Comparison of ENCODE assay signal across 20 cellular contexts in genomic region chr11:71456294-71456693, GRCh38. TPM values are rescaled to one million over a fixed set of nuclear protein-coding genes. Genes with fewer than 3 reads are reported as not detected.
A peak's percentile ranks its signal among the peaks of the same experiment; 100 is the strongest.
DNase-seq lines count a peak whose midpoint lies in the region; ATAC-seq, FAIRE-seq and TF ChIP-seq lines count a peak whose summit lies in the region.
"Had no signal": no experiment of that assay in that cellular context is flagged by ENCODE, and none has a peak within 500 bp of the region (broad histone marks: within the 10 kb centered on the region; RNA-seq: fewer than 3 reads in every experiment).

No MANE protein-coding gene starts in this region.

- H3K9me3 Mint-ChIP-seq in natural killer cell treated with Interleukin-12 subunit alpha and Interleukin-12 subunit beta and Interleukin-15 and Interleukin-18, amount 100 ng/mL, for 72 hours: no peaks in the 10 kb centered on the region
- H3K9me3 Mint-ChIP-seq in type B pancreatic cell: no peaks in the 10 kb centered on the region

- H3K36me3 Mint-ChIP-seq in T-helper 17 cell (ENCODE audit: low read depth) (peaks cover 10% of the 10 kb centered on the region), type B pancreatic cell (peaks cover 16% of the 10 kb centered on the region)
- peaks cover 31% of the 10 kb centered on the region for H3K36me3 Mint-ChIP-seq in natural killer cell treated with Interleukin-12 subunit alpha and Interleukin-12 subunit beta and Interleukin-15 and Interleukin-18, amount 100 ng/mL, for 72 hours

- H3K9me3 ChIP-seq in right lobe of liver: no peaks in the 10 kb centered on the region
- H3K9me3 ChIP-seq in HepG2 (ENCODE audit: low read length): no peaks in the 10 kb centered on the region
- H3K9me3 ChIP-seq in T-helper 17 cell (ENCODE audit: control insufficient read depth, low read length, poor library complexity, severe bottlenecking): no peaks in the 10 kb centered on the region
- H3K9me3 ChIP-seq: SJSA1 had no signal

- H3K4me2 ChIP-seq in HepG2 (ENCODE audit: low read depth, low read length): no peak overlapping the region
- H3K4me2 ChIP-seq: KMS-11, PC-9 had no signal

- POLR2A ChIA-PET in HepG2 (lab: Yijun Ruan, JAX): no interaction called here

- intact Hi-C loops in right lobe of liver (cut with DNase I) (no loop called here), HepG2 (cut with micrococcal nuclease; ENCODE audit: unreplicated experiment) (no loop called here), head of caudate nucleus (cut with DNase I) (no loop called here)

- FAIRE-seq in HepG2 (lab: Jason Lieb, UNC): no peak
- FAIRE-seq: GM12878, H1 had no signal

- peak overlapping the region; percentile 34 for H3K27ac Mint-ChIP-seq in T-helper 17 cell
- H3K27ac Mint-ChIP-seq in natural killer cell treated with Interleukin-12 subunit alpha and Interleukin-12 subunit beta and Interleukin-15 and Interleukin-18, amount 100 ng/mL, for 72 hours: no peak overlapping the region
- no peak overlapping the region for H3K27ac Mint-ChIP-seq in type B pancreatic cell

- CTCF ChIA-PET in HepG2 (lab: Yijun Ruan, JAX; ENCODE audit: low intra/inter-chr PET ratio, low total read pairs): no interaction called here

- TF ChIP-seq EP300 in HepG2 (IDR thresholded peaks at IDR 0.05; ENCODE audit: low read depth in 2 of 2, low read length in 2 of 2) (no peak), HepG2 (CRISPR knock-in tag; IDR thresholded peaks at IDR 0.05; ENCODE audit: borderline replicate concordance) (no peak)

- H3K4me1 Mint-ChIP-seq in T-helper 17 cell (peaks cover 41% of the 10 kb centered on the region), type B pancreatic cell (ENCODE audit: unreplicated experiment) (peaks cover 18% of the 10 kb centered on the region)
- H3K4me1 Mint-ChIP-seq in natural killer cell treated with Interleukin-12 subunit alpha and Interleukin-12 subunit beta and Interleukin-15 and Interleukin-18, amount 100 ng/mL, for 72 hours (ENCODE audit: low read depth in 2 of 2): peaks cover 39 to 48% of the 10 kb centered on the region in 2 donors

- no peak for TF ChIP-seq POLR2A in right lobe of liver (IDR thresholded peaks at IDR 0.05)
- TF ChIP-seq POLR2A in HepG2 (IDR thresholded peaks at IDR 0.05; ENCODE audit: insufficient read depth in 1 of 2, low read depth in 2 of 2, low read length in 2 of 2): no peak

- no peak overlapping the region for H2AFZ ChIP-seq in HepG2 (ENCODE audit: low read length)
- H2AFZ ChIP-seq: PC-9 had no signal

- H3K36me3 ChIP-seq in right lobe of liver (peaks cover 0 to 57% (median 25%) of the 10 kb centered on the region in 4 donors), HepG2 (replicated peaks in 1 of 2; ENCODE audit: control insufficient read depth in 1 of 2, insufficient read depth in 2 of 2, low read length in 2 of 2) (peaks cover 27 to 58% of the 10 kb centered on the region in 2 experiments)

- ATAC-seq in right lobe of liver: no peak
- no peak for ATAC-seq in HepG2
- ATAC-seq in T-helper 17 cell: no peak
- ATAC-seq in natural killer cell treated with Interleukin-12 subunit alpha and Interleukin-12 subunit beta and Interleukin-15 and Interleukin-18, amount 100 ng/mL, for 72 hours: no peak
- ATAC-seq: GM12878 had no signal

- TF ChIP-seq RAD21 in HepG2 (CRISPR knock-in tag; IDR thresholded peaks at IDR 0.05): no peak

- H3K4me1 ChIP-seq in right lobe of liver: peaks cover 3 to 18% (median 11%) of the 10 kb centered on the region in 4 donors
- H3K4me1 ChIP-seq in HepG2 (ENCODE audit: insufficient read depth, low read length): peaks cover 28% of the 10 kb centered on the region
- H3K4me1 ChIP-seq: SJSA1 had no signal

- TF ChIP-seq CTCF in right lobe of liver (IDR thresholded peaks at IDR 0.05): no peak
- no peak for TF ChIP-seq CTCF in HepG2 (CRISPR knock-in tag; IDR thresholded peaks at IDR 0.05)
- no peak for TF ChIP-seq CTCF in type B pancreatic cell (conservative IDR thresholded peaks at IDR 0.05)

- H3K27ac ChIP-seq in right lobe of liver: no peak overlapping the region
- H3K27ac ChIP-seq in HepG2 (ENCODE audit: extremely low read length, insufficient read depth, low read length): no peak overlapping the region
- H3K27ac ChIP-seq: C4-2B, KMS-11, PC-9, RWPE1, SJSA1 had no signal

- no peaks in the 10 kb centered on the region for H4K20me1 ChIP-seq in HepG2 (ENCODE audit: insufficient read depth, low read length)

- H3K27me3 ChIP-seq in right lobe of liver: no peaks in the 10 kb centered on the region
- H3K27me3 ChIP-seq in HepG2 (ENCODE audit: control insufficient read depth in 1 of 2, insufficient read depth in 2 of 2, low read length in 2 of 2): no peaks in the 10 kb centered on the region
- H3K27me3 ChIP-seq: SJSA1 had no signal

- H3K4me3 Mint-ChIP-seq in T-helper 17 cell (no peak overlapping the region), type B pancreatic cell (peak overlapping the region; percentile 50)
- H3K4me3 Mint-ChIP-seq in natural killer cell treated with Interleukin-12 subunit alpha and Interleukin-12 subunit beta and Interleukin-15 and Interleukin-18, amount 100 ng/mL, for 72 hours: peak overlapping the region; percentile 9

- WGBS in right lobe of liver (ENCODE audit: insufficient coverage, low coverage, low lambda C conversion rate, missing lambda C conversion rate): 100% methylated on average over 5 of the region's 8 CpGs
- WGBS in HepG2 (ENCODE audit: low lambda C conversion rate): 93% methylated on average over 8 of the region's 8 CpGs

- no peak overlapping the region for H3K4me3 ChIP-seq in right lobe of liver
- H3K4me3 ChIP-seq in HepG2 (replicated peaks in 1 of 3; ENCODE audit: insufficient read depth in 1 of 3, low read depth in 2 of 3, low read length in 3 of 3): no peak overlapping the region
- H3K4me3 ChIP-seq: GM12878, PC-9, SJSA1 had no signal

- no peak overlapping the region for H3K9ac ChIP-seq in HepG2 (ENCODE audit: insufficient read depth, low read depth, low read length)
- H3K9ac ChIP-seq: KMS-11 had no signal

- no TSS peak for BruUV-seq in HepG2 (replicated peaks; lab: Mats Ljungman, UMichigan)

- peaks cover 12% of the 10 kb centered on the region for H3K79me2 ChIP-seq in HepG2 (ENCODE audit: insufficient read depth, low read length)

- DNase-seq in right lobe of liver (peak in 2 of 3 donors; percentile 7 to 49), HepG2 (ENCODE audit: low spot score) (no peak), T-helper 17 cell (no peak), type B pancreatic cell (ENCODE audit: extremely low spot score, unreplicated experiment) (no peak), DMS153 treated with DMSO at 0.1 percent for 48 hours (lab: John Stamatoyannopoulos, UW; ENCODE audit: unreplicated experiment) (no peak), head of caudate nucleus (no peak), Kasumi-1 (lab: John Stamatoyannopoulos, UW) (no peak)
- DNase-seq in natural killer cell treated with Interleukin-12 subunit alpha and Interleukin-12 subunit beta and Interleukin-15 and Interleukin-18, amount 100 ng/mL, for 72 hours (ENCODE audit: low spot score): no peak
- DNase-seq: DMS153, NCI-H1417 treated with DMSO at 0.1 percent for 48 hours, NCI-H1930, NCI-H2171, NCI-H526, PC-9 had no signal

- H3K27me3 Mint-ChIP-seq in T-helper 17 cell (no peaks in the 10 kb centered on the region), type B pancreatic cell (no peaks in the 10 kb centered on the region)
- no peaks in the 10 kb centered on the region for H3K27me3 Mint-ChIP-seq in natural killer cell treated with Interleukin-12 subunit alpha and Interleukin-12 subunit beta and Interleukin-15 and Interleukin-18, amount 100 ng/mL, for 72 hours

- in situ Hi-C loops in HepG2 (cut with HindIII; ENCODE audit: extremely low pct_ligation_motif_present, low pct_unique_long_range_greater_than_20kb): no loop called here

RNA-seq across cellular contexts. Expression of gene NADSYN1, which starts 3.3 kb away (rescaled TPM):
- total RNA-seq in right lobe of liver (10 to 100 TPM; 26.4 to 54.7 (median 35.4) TPM), HepG2 (2016; rRNA removed; fragmentation: Illumina TruSeq; extraction: Trizol) (27.1 and 35.7 TPM in 2 replicates), T-helper 17 cell (100 to 1,000 TPM in 1 of 2 donors, 10 to 100 TPM in 1; 99.7 to 114 TPM), type B pancreatic cell (ENCODE audit: low replicate concordance) (66.6 and 96.7 TPM in 2 replicates)
- 8.5 and 12.4 TPM in 2 replicates for total RNA-seq in HepG2 (2016; cell fraction: cytosol; rRNA removed; fragmentation: Illumina TruSeq; extraction: Trizol; ENCODE audit: low read depth)
- 24.1 and 36.5 TPM in 2 replicates for total RNA-seq in HepG2 (2016; cell fraction: insoluble cytoplasmic fraction; rRNA removed; fragmentation: Illumina TruSeq; extraction: Trizol)
- total RNA-seq in HepG2 (2016; cell fraction: membrane; rRNA removed; fragmentation: Illumina TruSeq; extraction: Trizol): 13.6 and 14.7 TPM in 2 replicates
- 51.5 and 52.3 TPM in 2 replicates for total RNA-seq in HepG2 (2016; cell fraction: nucleus; rRNA removed; fragmentation: Illumina TruSeq; extraction: Trizol)
- polyA plus RNA-seq in HepG2 (2011; rRNA removed): 51.5 and 63.4 TPM in 2 replicates
- polyA plus RNA-seq in HepG2 (2011; cell fraction: cytosol; rRNA removed): 35.3 and 38.4 TPM in 2 replicates
- polyA plus RNA-seq in HepG2 (2011; cell fraction: nucleus; rRNA removed): 278 and 289 TPM in 2 replicates
- polyA plus RNA-seq in HepG2 (2012): 36.9 and 39.9 TPM in 2 replicates
- 8.2 and 8.4 TPM in 2 replicates for polyA plus RNA-seq in HepG2 (2016; cell fraction: cytosol; fragmentation: Illumina TruSeq; extraction: Trizol; ENCODE audit: low read depth)
- 21.4 and 22.2 TPM in 2 replicates for polyA plus RNA-seq in HepG2 (2016; cell fraction: insoluble cytoplasmic fraction; fragmentation: Illumina TruSeq; extraction: Trizol; ENCODE audit: low read depth)
- 8.4 and 8.9 TPM in 2 replicates for polyA plus RNA-seq in HepG2 (2016; cell fraction: membrane; fragmentation: Illumina TruSeq; extraction: Trizol; ENCODE audit: low read depth)
- polyA plus RNA-seq in HepG2 (2016; cell fraction: nucleus; fragmentation: Illumina TruSeq; extraction: Trizol; ENCODE audit: insufficient read depth, low read depth): 95.9 and 99.0 TPM in 2 replicates
- polyA minus RNA-seq in HepG2 (2011; rRNA and poly(A)+ RNA removed; ENCODE audit: low replicate concordance): 80.9 and 97.1 TPM in 2 replicates
- 17.1 and 19.6 TPM in 2 replicates for polyA minus RNA-seq in HepG2 (2011; cell fraction: cytosol; rRNA and poly(A)+ RNA removed)
- polyA minus RNA-seq in HepG2 (2011; cell fraction: nucleus; rRNA and poly(A)+ RNA removed): 117 and 142 TPM in 2 replicates
- total RNA-seq in natural killer cell treated with Interleukin-12 subunit alpha and Interleukin-12 subunit beta and Interleukin-15 and Interleukin-18, amount 100 ng/mL, for 72 hours: 100 to 1,000 TPM; 117 to 129 TPM

RNA-seq across cellular contexts. Expression of gene DHCR7, which starts 8.1 kb away (rescaled TPM):
- total RNA-seq in right lobe of liver: 100 to 1,000 TPM in 4 of 6 experiments, 10 to 100 TPM in 2; 42.0 to 320 (median 126) TPM
- 40.4 and 96.0 TPM in 2 replicates for total RNA-seq in HepG2 (2016; rRNA removed; fragmentation: Illumina TruSeq; extraction: Trizol)
- total RNA-seq in HepG2 (2016; cell fraction: cytosol; rRNA removed; fragmentation: Illumina TruSeq; extraction: Trizol; ENCODE audit: low read depth): 11.3 and 13.3 TPM in 2 replicates
- 38.3 and 98.7 TPM in 2 replicates for total RNA-seq in HepG2 (2016; cell fraction: insoluble cytoplasmic fraction; rRNA removed; fragmentation: Illumina TruSeq; extraction: Trizol)
- total RNA-seq in HepG2 (2016; cell fraction: membrane; rRNA removed; fragmentation: Illumina TruSeq; extraction: Trizol): 26.9 and 29.4 TPM in 2 replicates
- 77.9 and 89.2 TPM in 2 replicates for total RNA-seq in HepG2 (2016; cell fraction: nucleus; rRNA removed; fragmentation: Illumina TruSeq; extraction: Trizol)
- 143 and 241 TPM in 2 replicates for polyA plus RNA-seq in HepG2 (2011; rRNA removed)
- 92.8 and 116 TPM in 2 replicates for polyA plus RNA-seq in HepG2 (2011; cell fraction: cytosol; rRNA removed)
- polyA plus RNA-seq in HepG2 (2011; cell fraction: nucleus; rRNA removed): 82.1 and 131 TPM in 2 replicates
- polyA plus RNA-seq in HepG2 (2012): 315 and 354 TPM in 2 replicates
- polyA plus RNA-seq in HepG2 (2016; cell fraction: cytosol; fragmentation: Illumina TruSeq; extraction: Trizol; ENCODE audit: low read depth): 16.5 and 16.7 TPM in 2 replicates
- polyA plus RNA-seq in HepG2 (2016; cell fraction: insoluble cytoplasmic fraction; fragmentation: Illumina TruSeq; extraction: Trizol; ENCODE audit: low read depth): 50.6 and 73.9 TPM in 2 replicates
- 26.0 and 32.3 TPM in 2 replicates for polyA plus RNA-seq in HepG2 (2016; cell fraction: membrane; fragmentation: Illumina TruSeq; extraction: Trizol; ENCODE audit: low read depth)
- polyA plus RNA-seq in HepG2 (2016; cell fraction: nucleus; fragmentation: Illumina TruSeq; extraction: Trizol; ENCODE audit: insufficient read depth, low read depth): 165 and 172 TPM in 2 replicates
- 160 and 313 TPM in 2 replicates for polyA minus RNA-seq in HepG2 (2011; rRNA and poly(A)+ RNA removed; ENCODE audit: low replicate concordance)
- polyA minus RNA-seq in HepG2 (2011; cell fraction: cytosol; rRNA and poly(A)+ RNA removed): 161 and 251 TPM in 2 replicates
- polyA minus RNA-seq in HepG2 (2011; cell fraction: nucleus; rRNA and poly(A)+ RNA removed): 34.2 and 48.4 TPM in 2 replicates
- total RNA-seq in T-helper 17 cell: 10 to 100 TPM; 16.8 to 26.7 TPM
- 100 to 1,000 TPM in 1 of 2 donors, 10 to 100 TPM in 1; 75.8 to 104 TPM for total RNA-seq in natural killer cell treated with Interleukin-12 subunit alpha and Interleukin-12 subunit beta and Interleukin-15 and Interleukin-18, amount 100 ng/mL, for 72 hours
- total RNA-seq in type B pancreatic cell (ENCODE audit: low replicate concordance): 97.0 and 99.1 TPM in 2 replicates

Comparison
In these comparisons a context has a peak if more than half of its experiments do, and no peak if none do; other contexts are left out.
1. DNase-seq: peak in right lobe of liver (2 of 3); none in HepG2 (single experiment), T-helper 17 cell (0 of 3), natural killer cell treated with Interleukin-12 subunit alpha and Interleukin-12 subunit beta and Interleukin-15 and Interleukin-18, amount 100 ng/mL, for 72 hours (single experiment), type B pancreatic cell (single experiment), DMS153 treated with DMSO at 0.1 percent for 48 hours (single experiment), head of caudate nucleus (0 of 42) and Kasumi-1 (0 of 2).